8 cellular contexts compared by ENCODE assay signal in the genomic region with DNA sequence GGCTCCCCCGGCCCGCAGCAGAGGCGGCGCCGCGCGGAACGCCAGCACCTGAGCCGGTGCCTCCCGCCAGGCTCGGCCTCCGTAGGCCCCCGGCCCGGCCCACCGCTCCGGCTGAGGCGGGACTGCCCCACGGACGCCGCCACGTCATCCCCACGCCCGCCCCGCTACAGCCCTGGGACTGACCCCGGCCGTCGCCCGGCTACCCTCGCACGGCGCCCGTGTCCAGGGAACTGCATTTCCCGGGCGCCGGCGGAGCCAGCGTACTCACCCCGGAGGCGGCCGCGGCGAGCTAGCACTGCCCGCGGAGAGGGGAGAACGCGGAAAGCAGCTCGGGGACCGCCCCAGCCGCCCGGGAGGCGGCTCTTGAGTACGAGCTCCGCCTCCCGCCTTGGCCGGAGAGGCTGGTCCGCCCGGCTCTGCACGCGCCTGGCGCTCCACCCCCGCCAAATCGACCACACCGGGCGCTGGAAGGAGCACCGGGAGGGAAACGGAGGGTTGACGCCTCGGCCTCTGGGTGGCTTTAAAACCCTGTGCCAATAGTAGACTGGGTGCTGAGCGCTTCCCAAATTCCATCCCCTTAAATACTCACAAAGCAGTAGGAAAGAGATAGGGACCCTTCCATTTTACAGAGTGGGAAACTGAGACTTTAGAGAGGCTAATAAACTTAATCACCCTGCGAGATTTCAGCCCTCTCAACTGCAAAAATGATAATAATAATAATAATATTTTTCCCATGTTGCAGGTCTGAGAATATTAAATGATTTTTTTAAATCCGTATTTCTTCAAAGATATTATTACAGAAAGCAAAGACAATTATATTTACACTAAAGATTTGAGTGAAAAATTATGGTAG. TPM values are rescaled to one million over a fixed set of nuclear protein-coding genes. Genes with fewer than 3 reads are reported as not detected.
A peak's percentile ranks its signal among the peaks of the same experiment; 100 is the strongest.
DNase-seq lines count a peak whose midpoint lies in the region; ATAC-seq and TF ChIP-seq lines count a peak whose summit lies in the region.

A gene with protein sequence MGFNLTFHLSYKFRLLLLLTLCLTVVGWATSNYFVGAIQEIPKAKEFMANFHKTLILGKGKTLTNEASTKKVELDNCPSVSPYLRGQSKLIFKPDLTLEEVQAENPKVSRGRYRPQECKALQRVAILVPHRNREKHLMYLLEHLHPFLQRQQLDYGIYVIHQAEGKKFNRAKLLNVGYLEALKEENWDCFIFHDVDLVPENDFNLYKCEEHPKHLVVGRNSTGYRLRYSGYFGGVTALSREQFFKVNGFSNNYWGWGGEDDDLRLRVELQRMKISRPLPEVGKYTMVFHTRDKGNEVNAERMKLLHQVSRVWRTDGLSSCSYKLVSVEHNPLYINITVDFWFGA (minus strand): TSS at position 297 of the 853 bp plus-strand sequence. CDS start 10,779 bp downstream, outside the sequence.

- TF ChIP-seq RAD21 in Ishikawa (IDR thresholded peaks at IDR 0.05; ENCODE audit: low read depth), result peak; percentile 3; the same call in 1 of the 2 replicates

- H3K9me3 Mint-ChIP-seq in activated T-cell treated with anti-CD3 and anti-CD28 coated beads, Interleukin-2, amount 50 U/mL, for 4 hours, result no peaks in the 10 kb centered on the region

- H3K27ac ChIP-seq in esophagus muscularis mucosa (replicated peaks in 1 of 4) (peak within 1 kb of the TSS; percentile 88 to 92 (median 92)), muscle layer of duodenum (ENCODE audit: low read length) (peak within 1 kb of the TSS; percentile 89)

- H3K4me3 ChIP-seq in esophagus muscularis mucosa (peak within 1 kb of the TSS; percentile 81 to 94 (median 82)), muscle layer of duodenum (ENCODE audit: low read depth in 1 of 2, low read length in 2 of 2) (peak within 1 kb of the TSS; percentile 87 to 88)

- no peaks in the 10 kb centered on the region for H3K27me3 Mint-ChIP-seq in activated T-cell treated with anti-CD3 and anti-CD28 coated beads, Interleukin-2, amount 50 U/mL, for 4 hours (ENCODE audit: low read depth)

- H3K36me3 ChIP-seq in esophagus muscularis mucosa, result peaks cover 0 to 11% (median 2%) of the 10 kb centered on the region in 4 donors
- H3K36me3 ChIP-seq in muscle layer of duodenum (ENCODE audit: control insufficient read depth in 1 of 2, insufficient read depth in 2 of 2, low read length in 2 of 2), result peaks cover 3 to 4% of the 10 kb centered on the region in 2 donors

- intact Hi-C loops in esophagus muscularis mucosa (cut with DNase I), result loop anchor here (10.0 kb wide), 1 partner anchor 356 kb away; no protein-coding TSS in a partner anchor

- H3K4me3 Mint-ChIP-seq in activated T-cell treated with anti-CD3 and anti-CD28 coated beads, Interleukin-2, amount 50 U/mL, for 4 hours, result peak within 1 kb of the TSS; percentile 81

- H3K27me3 ChIP-seq in esophagus muscularis mucosa (no peaks in the 10 kb centered on the region), muscle layer of duodenum (ENCODE audit: low read depth, low read length) (no peaks in the 10 kb centered on the region)

- DNase-seq in DMS53 treated with DMSO at 0.1 percent for 48 hours (lab: John Stamatoyannopoulos, UW; ENCODE audit: unreplicated experiment) (peak; percentile 75), esophagus muscularis mucosa (ENCODE audit: extremely low spot score) (peak; percentile 93)
- DNase-seq in activated T-cell treated with anti-CD3 and anti-CD28 coated beads, Interleukin-2, amount 50 U/mL, for 4 hours, result peak; percentile 53
- DNase-seq in stimulated activated CD8-positive, alpha-beta memory T cell treated with anti-CD3 and anti-CD28 coated beads, Interleukin-7, amount 100 ng/mL, for 4 hours (ENCODE audit: low read depth in 2 of 2), result peak; percentile 27 to 65

- peaks cover 45% of the 10 kb centered on the region for H3K4me1 Mint-ChIP-seq in activated T-cell treated with anti-CD3 and anti-CD28 coated beads, Interleukin-2, amount 50 U/mL, for 4 hours (ENCODE audit: low read depth)

- peaks cover 10% of the 10 kb centered on the region for H3K36me3 Mint-ChIP-seq in activated T-cell treated with anti-CD3 and anti-CD28 coated beads, Interleukin-2, amount 50 U/mL, for 4 hours (ENCODE audit: insufficient read depth)

- H3K9me3 ChIP-seq in esophagus muscularis mucosa (no peaks in the 10 kb centered on the region), muscle layer of duodenum (ENCODE audit: control insufficient read depth in 1 of 2, low read length in 2 of 2) (no peaks in the 10 kb centered on the region)

- H3K4me1 ChIP-seq in esophagus muscularis mucosa (peaks cover 19 to 29% (median 27%) of the 10 kb centered on the region in 4 donors), muscle layer of duodenum (ENCODE audit: control insufficient read depth in 1 of 2, insufficient read depth in 2 of 2, low read length in 2 of 2) (peaks cover 3 to 8% of the 10 kb centered on the region in 2 donors)

- ATAC-seq in GM21619 (IDR thresholded peaks at IDR 0.05; ENCODE audit: unreplicated experiment), result peak; percentile 84
- ATAC-seq in activated T-cell treated with anti-CD3 and anti-CD28 coated beads, Interleukin-2, amount 50 U/mL, for 4 hours, result peak; percentile 83

- peak; percentile 48 for TF ChIP-seq POLR2A in esophagus muscularis mucosa (IDR thresholded peaks at IDR 0.05; ENCODE audit: low read depth)

- no peak for TF ChIP-seq CTCF in esophagus muscularis mucosa (IDR thresholded peaks at IDR 0.05)

- 4% methylated on average over 48 of the region's 71 CpGs for WGBS in esophagus muscularis mucosa

- TF ChIP-seq EP300 in Ishikawa (IDR thresholded peaks at IDR 0.05; ENCODE audit: borderline replicate concordance), result no peak
- no peak for TF ChIP-seq EP300 in esophagus muscularis mucosa (IDR thresholded peaks at IDR 0.05)

TF ChIP-seq in Ishikawa, 13 proteins besides CTCF, POLR2A, EP300 and RAD21 (continues in another document):
- TF ChIP-seq ZBTB7A (IDR thresholded peaks at IDR 0.05; ENCODE audit: low read depth), result peak; percentile 73; the same call in 1 of the 2 replicates
- TF ChIP-seq, protein P1, sequence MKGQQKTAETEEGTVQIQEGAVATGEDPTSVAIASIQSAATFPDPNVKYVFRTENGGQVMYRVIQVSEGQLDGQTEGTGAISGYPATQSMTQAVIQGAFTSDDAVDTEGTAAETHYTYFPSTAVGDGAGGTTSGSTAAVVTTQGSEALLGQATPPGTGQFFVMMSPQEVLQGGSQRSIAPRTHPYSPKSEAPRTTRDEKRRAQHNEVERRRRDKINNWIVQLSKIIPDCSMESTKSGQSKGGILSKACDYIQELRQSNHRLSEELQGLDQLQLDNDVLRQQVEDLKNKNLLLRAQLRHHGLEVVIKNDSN (IDR thresholded peaks at IDR 0.05), result no peak; the same call in 1 of the 2 replicates

TF ChIP-seq in PFSK-1, 5 proteins besides CTCF, POLR2A, EP300 and RAD21:
- TF ChIP-seq SIN3A (IDR thresholded peaks at IDR 0.05; ENCODE audit: borderline replicate concordance, insufficient read depth, low read length), result no peak
- TF ChIP-seq, protein P2, sequence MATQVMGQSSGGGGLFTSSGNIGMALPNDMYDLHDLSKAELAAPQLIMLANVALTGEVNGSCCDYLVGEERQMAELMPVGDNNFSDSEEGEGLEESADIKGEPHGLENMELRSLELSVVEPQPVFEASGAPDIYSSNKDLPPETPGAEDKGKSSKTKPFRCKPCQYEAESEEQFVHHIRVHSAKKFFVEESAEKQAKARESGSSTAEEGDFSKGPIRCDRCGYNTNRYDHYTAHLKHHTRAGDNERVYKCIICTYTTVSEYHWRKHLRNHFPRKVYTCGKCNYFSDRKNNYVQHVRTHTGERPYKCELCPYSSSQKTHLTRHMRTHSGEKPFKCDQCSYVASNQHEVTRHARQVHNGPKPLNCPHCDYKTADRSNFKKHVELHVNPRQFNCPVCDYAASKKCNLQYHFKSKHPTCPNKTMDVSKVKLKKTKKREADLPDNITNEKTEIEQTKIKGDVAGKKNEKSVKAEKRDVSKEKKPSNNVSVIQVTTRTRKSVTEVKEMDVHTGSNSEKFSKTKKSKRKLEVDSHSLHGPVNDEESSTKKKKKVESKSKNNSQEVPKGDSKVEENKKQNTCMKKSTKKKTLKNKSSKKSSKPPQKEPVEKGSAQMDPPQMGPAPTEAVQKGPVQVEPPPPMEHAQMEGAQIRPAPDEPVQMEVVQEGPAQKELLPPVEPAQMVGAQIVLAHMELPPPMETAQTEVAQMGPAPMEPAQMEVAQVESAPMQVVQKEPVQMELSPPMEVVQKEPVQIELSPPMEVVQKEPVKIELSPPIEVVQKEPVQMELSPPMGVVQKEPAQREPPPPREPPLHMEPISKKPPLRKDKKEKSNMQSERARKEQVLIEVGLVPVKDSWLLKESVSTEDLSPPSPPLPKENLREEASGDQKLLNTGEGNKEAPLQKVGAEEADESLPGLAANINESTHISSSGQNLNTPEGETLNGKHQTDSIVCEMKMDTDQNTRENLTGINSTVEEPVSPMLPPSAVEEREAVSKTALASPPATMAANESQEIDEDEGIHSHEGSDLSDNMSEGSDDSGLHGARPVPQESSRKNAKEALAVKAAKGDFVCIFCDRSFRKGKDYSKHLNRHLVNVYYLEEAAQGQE (IDR thresholded peaks at IDR 0.05; ENCODE audit: insufficient read depth in 1 of 2, low read depth in 2 of 2, low read length in 2 of 2), result no peak
- 0 out of 2 replicates have a peak, but pooled peaks have one; percentile 44 for TF ChIP-seq TAF1 (IDR thresholded peaks at IDR 0.05; ENCODE audit: borderline replicate concordance, insufficient read depth, low read length)
- peak; percentile 61; the same call in 1 of the 2 replicates for TF ChIP-seq POLR2AphosphoS5 (IDR thresholded peaks at IDR 0.05; ENCODE audit: low read depth, low read length)
- TF ChIP-seq FOXP2 (optimal IDR thresholded peaks at IDR 0.05; ENCODE audit: borderline replicate concordance, extremely low read depth, extremely low read length, insufficient read depth), result no peak
TF ChIP-seq in PFSK-1: peak in this region for 2.

RNA-seq across cellular contexts. Expression of the gene that starts here (rescaled TPM):
- polyA plus RNA-seq in PFSK-1 (2012; ENCODE audit: insufficient read length, low read depth), result 12.7 TPM
- total RNA-seq in activated T-cell treated with anti-CD3 and anti-CD28 coated beads, Interleukin-2, amount 50 U/mL, for 4 hours, result 10 to 100 TPM; 13.9 to 20.3 (median 14.2) TPM
- total RNA-seq in esophagus muscularis mucosa, result 10 to 100 TPM; 13.3 to 15.4 (median 14.0) TPM

Comparison
In these comparisons a context has a peak if more than half of its experiments do, and no peak if none do; other contexts are left out.
1. Peak in every context shown above with its lines: DNase-seq, ATAC-seq, H3K4me3 ChIP-seq and H3K27ac ChIP-seq.